In genomic region chr10:78462728-78463228, GRCh38 we compare ENCODE assay signal across 18 cellular contexts.
DNase-seq lines count a peak whose midpoint lies in the region; ATAC-seq and TF ChIP-seq lines count a peak whose summit lies in the region.
"Had no signal": no experiment of that assay in that cellular context is flagged by ENCODE, and none has a peak within 500 bp of the region (broad histone marks: within the 10 kb centered on the region; RNA-seq: fewer than 3 reads in every experiment).

No MANE protein-coding gene starts in this region.

- POLR2A ChIA-PET in activated CD4-positive, alpha-beta memory T cell treated with anti-CD3 and anti-CD28 coated beads for 36 hours (lab: Charles Lee): no interaction called here
- POLR2A ChIA-PET in activated CD4-positive, alpha-beta memory T cell treated with anti-CD3 and anti-CD28 coated beads, Interleukin-2, amount 10 ng/mL, durations not matched to agents 7 days and 5 days (lab: Charles Lee): no interaction called here

- no peak overlapping the region for H3K27ac Mint-ChIP-seq in activated CD4-positive, alpha-beta memory T cell treated with anti-CD3 and anti-CD28 coated beads for 36 hours
- no peak overlapping the region for H3K27ac Mint-ChIP-seq in activated CD4-positive, alpha-beta memory T cell treated with anti-CD3 and anti-CD28 coated beads, Interleukin-2, amount 10 ng/mL, durations not matched to agents 7 days and 5 days
- H3K27ac Mint-ChIP-seq in neural crest cell (ENCODE audit: unreplicated experiment) (peak overlapping the region; percentile 29), type B pancreatic cell (no peak overlapping the region)

- TF ChIP-seq CTCF in neural crest cell (conservative IDR thresholded peaks at IDR 0.05): no peak
- TF ChIP-seq CTCF in type B pancreatic cell (conservative IDR thresholded peaks at IDR 0.05): no peak
- TF ChIP-seq CTCF in transverse colon (IDR thresholded peaks at IDR 0.05): no peak

- no peaks in the 10 kb centered on the region for H3K36me3 Mint-ChIP-seq in activated CD4-positive, alpha-beta memory T cell treated with anti-CD3 and anti-CD28 coated beads for 36 hours
- H3K36me3 Mint-ChIP-seq in activated CD4-positive, alpha-beta memory T cell treated with anti-CD3 and anti-CD28 coated beads, Interleukin-2, amount 10 ng/mL, durations not matched to agents 7 days and 5 days (ENCODE audit: low read depth): no peaks in the 10 kb centered on the region
- H3K36me3 Mint-ChIP-seq in neural crest cell (ENCODE audit: low read depth): no peaks in the 10 kb centered on the region
- no peaks in the 10 kb centered on the region for H3K36me3 Mint-ChIP-seq in type B pancreatic cell

- no peaks in the 10 kb centered on the region for H3K27me3 ChIP-seq in transverse colon

- H3K9me3 Mint-ChIP-seq in activated CD4-positive, alpha-beta memory T cell treated with anti-CD3 and anti-CD28 coated beads for 36 hours: no peaks in the 10 kb centered on the region
- H3K9me3 Mint-ChIP-seq in activated CD4-positive, alpha-beta memory T cell treated with anti-CD3 and anti-CD28 coated beads, Interleukin-2, amount 10 ng/mL, durations not matched to agents 7 days and 5 days: no peaks in the 10 kb centered on the region
- peaks cover 9% of the 10 kb centered on the region for H3K9me3 Mint-ChIP-seq in neural crest cell
- H3K9me3 Mint-ChIP-seq in type B pancreatic cell: peaks cover 11% of the 10 kb centered on the region

- H3K4me1 Mint-ChIP-seq in activated CD4-positive, alpha-beta memory T cell treated with anti-CD3 and anti-CD28 coated beads for 36 hours (ENCODE audit: low read depth): no peaks in the 10 kb centered on the region
- no peaks in the 10 kb centered on the region for H3K4me1 Mint-ChIP-seq in activated CD4-positive, alpha-beta memory T cell treated with anti-CD3 and anti-CD28 coated beads, Interleukin-2, amount 10 ng/mL, durations not matched to agents 7 days and 5 days
- H3K4me1 Mint-ChIP-seq in neural crest cell (peaks cover 53% of the 10 kb centered on the region), type B pancreatic cell (ENCODE audit: unreplicated experiment) (peaks cover 52% of the 10 kb centered on the region)

- 76 to 78% methylated on average over 5 to 7 of the region's 7 CpGs for WGBS in transverse colon (ENCODE audit: low coverage in 1 of 2), 2 donors

- H3K27ac ChIP-seq in transverse colon: no peak overlapping the region
- H3K27ac ChIP-seq: 22Rv1, KMS-11, PC-9 had no signal

- peaks cover 8% of the 10 kb centered on the region for H3K27me3 Mint-ChIP-seq in activated CD4-positive, alpha-beta memory T cell treated with anti-CD3 and anti-CD28 coated beads for 36 hours
- no peaks in the 10 kb centered on the region for H3K27me3 Mint-ChIP-seq in activated CD4-positive, alpha-beta memory T cell treated with anti-CD3 and anti-CD28 coated beads, Interleukin-2, amount 10 ng/mL, durations not matched to agents 7 days and 5 days
- H3K27me3 Mint-ChIP-seq in neural crest cell (ENCODE audit: low read depth): no peaks in the 10 kb centered on the region
- H3K27me3 Mint-ChIP-seq in type B pancreatic cell: peaks cover 4% of the 10 kb centered on the region

- intact Hi-C loops in activated CD4-positive, alpha-beta memory T cell treated with anti-CD3 and anti-CD28 coated beads for 36 hours (cut with micrococcal nuclease): no loop called here
- intact Hi-C loops in transverse colon (cut with DNase I; ENCODE audit: low total_unique reads): no loop called here

- TF ChIP-seq POLR2A in transverse colon (IDR thresholded peaks at IDR 0.05): no peak

- DNase-seq in activated CD4-positive, alpha-beta memory T cell treated with anti-CD3 and anti-CD28 coated beads for 36 hours: peak; percentile 1
- no peak for DNase-seq in activated CD4-positive, alpha-beta memory T cell treated with anti-CD3 and anti-CD28 coated beads, Interleukin-2, amount 10 ng/mL, durations not matched to agents 7 days and 5 days
- DNase-seq in ecto neural progenitor cell (ENCODE audit: low spot score) (peak; percentile 24), neural crest cell (ENCODE audit: low read depth, low spot score) (no peak), type B pancreatic cell (ENCODE audit: extremely low spot score, unreplicated experiment) (peak; percentile 51), transverse colon (no peak)
- DNase-seq in stimulated activated CD4-positive, alpha-beta T cell treated with anti-CD3 and anti-CD28 coated beads, Interleukin-4, amount 100 ng/mL, for 4 hours: no peak
- DNase-seq: C1 segment of cervical spinal cord, DMS153, EL, MM.1S, NCI-H1105, NCI-H187, NCI-H446, PC-9 had no signal

- in situ Hi-C loops in transverse colon (cut with MboI; ENCODE audit: low pct_ligation_motif_present in 1 of 4, low pct_unique_long_range_greater_than_20kb in 1 of 4, low sequenced_read_pairs in 3 of 4): no loop called here

- H3K9me3 ChIP-seq in transverse colon: no peaks in the 10 kb centered on the region

- no peak overlapping the region for H3K4me3 ChIP-seq in transverse colon
- H3K4me3 ChIP-seq: PC-9 had no signal

- H3K36me3 ChIP-seq in transverse colon: no peaks in the 10 kb centered on the region

- ATAC-seq in HG03571 (IDR thresholded peaks at IDR 0.05; ENCODE audit: unreplicated experiment): no peak

- CTCF ChIA-PET in activated CD4-positive, alpha-beta memory T cell treated with anti-CD3 and anti-CD28 coated beads for 36 hours (lab: Charles Lee): no interaction called here
- CTCF ChIA-PET in activated CD4-positive, alpha-beta memory T cell treated with anti-CD3 and anti-CD28 coated beads, Interleukin-2, amount 10 ng/mL, durations not matched to agents 7 days and 5 days (lab: Charles Lee): no interaction called here

- H3K4me3 Mint-ChIP-seq in activated CD4-positive, alpha-beta memory T cell treated with anti-CD3 and anti-CD28 coated beads for 36 hours: no peak overlapping the region
- no peak overlapping the region for H3K4me3 Mint-ChIP-seq in activated CD4-positive, alpha-beta memory T cell treated with anti-CD3 and anti-CD28 coated beads, Interleukin-2, amount 10 ng/mL, durations not matched to agents 7 days and 5 days
- H3K4me3 Mint-ChIP-seq in neural crest cell (no peak overlapping the region), type B pancreatic cell (no peak overlapping the region)

- no peak for TF ChIP-seq EP300 in transverse colon (IDR thresholded peaks at IDR 0.05; ENCODE audit: low read depth)

- no peaks in the 10 kb centered on the region for H3K4me1 ChIP-seq in transverse colon

Comparison
In these comparisons a context has a peak if more than half of its experiments do, and no peak if none do; other contexts are left out.
1. DNase-seq: peak in activated CD4-positive, alpha-beta memory T cell treated with anti-CD3 and anti-CD28 coated beads for 36 hours (single experiment), ecto neural progenitor cell (single experiment) and type B pancreatic cell (single experiment); none in activated CD4-positive, alpha-beta memory T cell treated with anti-CD3 and anti-CD28 coated beads, Interleukin-2, amount 10 ng/mL, durations not matched to agents 7 days and 5 days (single experiment), neural crest cell (single experiment), transverse colon (single experiment) and stimulated activated CD4-positive, alpha-beta T cell treated with anti-CD3 and anti-CD28 coated beads, Interleukin-4, amount 100 ng/mL, for 4 hours (0 of 2).